21 cellular contexts compared by ENCODE assay signal in the genomic region with DNA sequence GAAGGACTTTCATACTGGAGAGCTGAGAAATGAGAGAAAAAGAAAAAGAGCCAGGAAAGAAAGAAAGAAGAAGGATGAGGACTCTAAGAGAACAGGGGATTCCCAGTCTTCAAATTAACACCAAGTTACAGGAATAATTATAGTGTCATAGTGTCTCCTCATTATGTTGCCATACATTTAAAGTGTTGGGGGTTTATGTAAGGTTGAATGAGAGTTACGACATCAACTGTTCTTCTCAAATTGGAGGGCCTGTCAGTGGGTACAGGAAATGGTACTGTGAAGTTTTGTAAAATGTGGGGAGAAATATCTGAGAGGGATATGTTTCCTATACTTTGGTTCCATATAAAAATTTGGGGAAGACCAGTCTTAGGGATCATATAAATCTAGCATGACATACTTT. TPM values are rescaled to one million over a fixed set of nuclear protein-coding genes. Genes with fewer than 3 reads are reported as not detected.
DNase-seq lines count a peak whose midpoint lies in the region; ATAC-seq and TF ChIP-seq lines count a peak whose summit lies in the region.
"Had no signal": no experiment of that assay in that cellular context is flagged by ENCODE, and none has a peak within 500 bp of the region (broad histone marks: within the 10 kb centered on the region; RNA-seq: fewer than 3 reads in every experiment).

No MANE protein-coding gene starts in this region.

- no peak overlapping the region for H3K27ac Mint-ChIP-seq in T-helper 2 cell treated with Interferon-gamma antibody and Interleukin-4, amounts not matched to agents 5 μg/mL and 100 μg/mL, for 36 hours
- H3K27ac Mint-ChIP-seq: CD4-positive, alpha-beta T cell had no signal

- peaks cover 7% of the 10 kb centered on the region for H3K36me3 Mint-ChIP-seq in T-helper 2 cell treated with Interferon-gamma antibody and Interleukin-4, amounts not matched to agents 5 μg/mL and 100 μg/mL, for 36 hours (ENCODE audit: low read depth)

- no peak for TF ChIP-seq POLR2A in gastrocnemius medialis (IDR thresholded peaks at IDR 0.05)

- no peak overlapping the region for H3K9ac ChIP-seq in endocrine pancreas (ENCODE audit: control insufficient read depth, insufficient read depth, low read length)
- H3K9ac ChIP-seq: GM23248 had no signal

- TF ChIP-seq CTCF in gastrocnemius medialis (IDR thresholded peaks at IDR 0.05 in 4 of 5, conservative IDR thresholded peaks at IDR 0.05 in 1 of 5): no peak

- intact Hi-C loops in gastrocnemius medialis (cut with DNase I; ENCODE audit: low total_unique reads): loop anchor here (10.0 kb wide), 1 partner anchor 194 kb away; no protein-coding TSS in a partner anchor

- H3K4me1 ChIP-seq in endocrine pancreas (ENCODE audit: control insufficient read depth, insufficient read depth, low read length): peaks cover 10% of the 10 kb centered on the region
- H3K4me1 ChIP-seq in gastrocnemius medialis: no peaks in the 10 kb centered on the region
- H3K4me1 ChIP-seq: BE2C had no signal

- H3K4me3 ChIP-seq in endocrine pancreas (ENCODE audit: control insufficient read depth, insufficient read depth, low read length): peak overlapping the region; percentile 75
- no peak overlapping the region for H3K4me3 ChIP-seq in gastrocnemius medialis
- H3K4me3 ChIP-seq: GM23248 had no signal

- H3K9me3 ChIP-seq in endocrine pancreas (ENCODE audit: control insufficient read depth, low read length): no peaks in the 10 kb centered on the region
- no peaks in the 10 kb centered on the region for H3K9me3 ChIP-seq in gastrocnemius medialis
- H3K9me3 ChIP-seq: BE2C had no signal

- H3K27ac ChIP-seq in gastrocnemius medialis: no peak overlapping the region
- H3K27ac ChIP-seq: 22Rv1, GM23248 had no signal

- no peak for ATAC-seq in gastrocnemius medialis
- ATAC-seq: HCT116 had no signal

- peak; percentile 82 for DNase-seq in SIG-M5 treated with dmso at 0.1 percent for 504 hours (lab: John Stamatoyannopoulos, UW; ENCODE audit: unreplicated experiment)
- no peak for DNase-seq in SIG-M5 (lab: John Stamatoyannopoulos, UW)
- peak; percentile 31 for DNase-seq in NOMO-1 treated with dmso at 0.1 percent for 144 hours (lab: John Stamatoyannopoulos, UW; ENCODE audit: unreplicated experiment)
- DNase-seq in gastrocnemius medialis: no peak
- DNase-seq in NCI-H524 treated with DMSO at 0.1 percent for 48 hours (lab: John Stamatoyannopoulos, UW): no peak
- no peak for DNase-seq in GOT3 (lab: John Stamatoyannopoulos, UW)
- DNase-seq in T-helper 2 cell treated with Interferon-gamma antibody and Interleukin-4, amounts not matched to agents 5 μg/mL and 100 μg/mL, for 36 hours (ENCODE audit: low spot score): no peak
- DNase-seq: BE2C; CD4-positive, alpha-beta T cell; DMS79 treated with DMSO at 0.1 percent for 48 hours; GM23248; NCI-H1092 treated with DMSO at 0.1 percent for 48 hours; NCI-H1694 treated with DMSO at 0.1 percent for 48 hours; NCI-H2107; NCI-H226; NCI-H526 treated with DMSO at 0.1 percent for 48 hours; T-helper 1 cell had no signal

- no peaks in the 10 kb centered on the region for H3K36me3 ChIP-seq in endocrine pancreas (ENCODE audit: control insufficient read depth, insufficient read depth, low read length)
- no peaks in the 10 kb centered on the region for H3K36me3 ChIP-seq in gastrocnemius medialis
- H3K36me3 ChIP-seq: BE2C had no signal

- peaks cover 8% of the 10 kb centered on the region for H3K9me3 Mint-ChIP-seq in T-helper 2 cell treated with Interferon-gamma antibody and Interleukin-4, amounts not matched to agents 5 μg/mL and 100 μg/mL, for 36 hours
- H3K9me3 Mint-ChIP-seq: CD4-positive, alpha-beta T cell had no signal

- H3K4me1 Mint-ChIP-seq in T-helper 2 cell treated with Interferon-gamma antibody and Interleukin-4, amounts not matched to agents 5 μg/mL and 100 μg/mL, for 36 hours (ENCODE audit: low read depth): peaks cover 16% of the 10 kb centered on the region

- H3K4me3 Mint-ChIP-seq in T-helper 2 cell treated with Interferon-gamma antibody and Interleukin-4, amounts not matched to agents 5 μg/mL and 100 μg/mL, for 36 hours: no peak overlapping the region
- H3K4me3 Mint-ChIP-seq: CD4-positive, alpha-beta T cell had no signal

- in situ Hi-C loops in gastrocnemius medialis (cut with MboI; ENCODE audit: low sequenced_read_pairs in 4 of 4): loop anchor here in 2 of 4 donors (10.0 to 25.0 kb wide), 2 partner anchors 192 to 204 kb away; no protein-coding TSS in a partner anchor

- H3K27me3 Mint-ChIP-seq in T-helper 2 cell treated with Interferon-gamma antibody and Interleukin-4, amounts not matched to agents 5 μg/mL and 100 μg/mL, for 36 hours (ENCODE audit: low read depth): peaks cover 8% of the 10 kb centered on the region

- H3K27me3 ChIP-seq in endocrine pancreas (ENCODE audit: control insufficient read depth, insufficient read depth, low read length) (no peaks in the 10 kb centered on the region), gastrocnemius medialis (no peaks in the 10 kb centered on the region)
- H3K27me3 ChIP-seq: BE2C had no signal

RNA-seq across cellular contexts. Expression of a gene that starts 12.3 kb away (rescaled TPM):
- under 1 TPM; 0.27 to 0.76 (median 0.36) TPM for total RNA-seq in gastrocnemius medialis
- total RNA-seq: G401, GM23248 had no signal

RNA-seq across cellular contexts. Expression of a gene that starts 26.7 kb away (rescaled TPM):
- total RNA-seq in gastrocnemius medialis: not detected
- total RNA-seq: CD4-positive, alpha-beta T cell; G401; GM23248 had no signal

Comparison
In these comparisons a context has a peak if more than half of its experiments do, and no peak if none do; other contexts are left out.
1. DNase-seq: peak in SIG-M5 treated with dmso at 0.1 percent for 504 hours (single experiment) and NOMO-1 treated with dmso at 0.1 percent for 144 hours (single experiment); none in SIG-M5 (single experiment), gastrocnemius medialis (0 of 2), NCI-H524 treated with DMSO at 0.1 percent for 48 hours (single experiment), GOT3 (single experiment) and T-helper 2 cell treated with Interferon-gamma antibody and Interleukin-4, amounts not matched to agents 5 μg/mL and 100 μg/mL, for 36 hours (single experiment).